In genomic region chr3:135159848-135160247, GRCh38 we compare ENCODE assay signal across 1 cellular context.
TF ChIP-seq lines count a peak whose summit lies in the region.

No MANE protein-coding gene starts in this region.

TF ChIP-seq in HEK293, 187 proteins besides CTCF, POLR2A, EP300 and RAD21 (continued from another document):
- TF ChIP-seq PRDM2 (tag by site-specific recombination; IDR thresholded peaks at IDR 0.05; ENCODE audit: borderline replicate concordance) (no peak), GLIS1 (tag by site-specific recombination; IDR thresholded peaks at IDR 0.05) (peak; percentile 56; the same call in 1 of the 2 replicates)
TF ChIP-seq in HEK293: peak in this region for 4.
